11 cellular contexts compared by ENCODE assay signal in the genomic region with DNA sequence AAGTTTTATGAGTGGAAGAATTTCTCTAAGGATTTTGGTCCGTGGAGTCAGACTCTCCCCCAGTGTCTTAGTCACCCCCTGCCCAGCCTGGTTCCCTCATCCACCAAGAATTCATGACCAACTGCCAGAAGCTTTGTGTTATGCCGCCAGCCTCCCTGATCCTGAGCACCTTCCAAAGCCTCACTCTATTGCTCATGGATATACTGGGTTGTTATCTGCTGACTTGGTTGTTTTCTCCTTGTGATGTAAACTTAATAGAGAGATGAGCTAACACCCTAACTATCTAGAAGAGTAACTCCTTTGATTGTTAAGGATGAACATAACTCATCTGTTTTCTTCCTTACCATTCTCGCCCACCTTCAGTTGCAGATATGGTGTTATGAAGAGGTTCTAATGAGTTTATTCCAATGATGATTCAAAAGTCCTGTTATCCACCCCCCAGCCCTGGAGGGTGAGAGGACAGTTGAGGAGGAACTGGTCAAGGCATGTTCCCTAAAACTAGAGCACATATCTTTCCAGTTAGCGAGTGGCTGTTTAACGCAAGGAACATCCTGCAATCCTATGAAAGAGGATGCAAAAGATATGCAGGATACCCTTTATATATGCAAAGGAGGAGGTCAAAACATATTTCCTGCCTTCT. TPM values are rescaled to one million over a fixed set of nuclear protein-coding genes. Genes with fewer than 3 reads are reported as not detected.
A peak's percentile ranks its signal among the peaks of the same experiment; 100 is the strongest.
DNase-seq lines count a peak whose midpoint lies in the region; ATAC-seq, FAIRE-seq and TF ChIP-seq lines count a peak whose summit lies in the region.
"Had no signal": no experiment of that assay in that cellular context is flagged by ENCODE, and none has a peak within 500 bp of the region (broad histone marks: within the 10 kb centered on the region; RNA-seq: fewer than 3 reads in every experiment).

No MANE protein-coding gene starts in this region.

- H3K9ac ChIP-seq in BLaER1 (no peak overlapping the region), HUES48 (ENCODE audit: low read depth, low read length) (no peak overlapping the region), GM12878 (ENCODE audit: control insufficient read depth, insufficient read depth, low read length) (no peak overlapping the region)

- H4K20me1 ChIP-seq in BLaER1 (peaks cover 34% of the 10 kb centered on the region), GM12878 (ENCODE audit: control insufficient read depth, insufficient read depth) (no peaks in the 10 kb centered on the region)

- peak overlapping the region; percentile 78 for H3K4me2 ChIP-seq in BLaER1
- H3K4me2 ChIP-seq in GM12878 (ENCODE audit: control insufficient read depth, insufficient read depth) = peak overlapping the region; percentile 62

- H3K27ac Mint-ChIP-seq in naive thymus-derived CD8-positive, alpha-beta T cell = peak overlapping the region in 6 of 10 donors; percentile 16 to 97 (median 49)

- H3K4me3 Mint-ChIP-seq in naive thymus-derived CD8-positive, alpha-beta T cell = peak overlapping the region in 9 of 10 donors; percentile 36 to 96 (median 94)

- H3K27me3 ChIP-seq in BLaER1 = no peaks in the 10 kb centered on the region
- no peaks in the 10 kb centered on the region for H3K27me3 ChIP-seq in HUES48 (ENCODE audit: control insufficient read depth, insufficient read depth, low read length)
- no peaks in the 10 kb centered on the region; a peak in 1 of 4 replicates for H3K27me3 ChIP-seq in GM12878 (replicated peaks in 1 of 2; ENCODE audit: control insufficient read depth in 2 of 2, insufficient read depth in 2 of 2, low read length in 1 of 2)

- WGBS in GM12878 (ENCODE audit: insufficient coverage, insufficient replicate concordance, low lambda C conversion rate, missing lambda C conversion rate) = 73% methylated on average over 5 of the region's 5 CpGs

- intact Hi-C loops in GM12878 (cut with micrococcal nuclease; ENCODE audit: unreplicated experiment) = no loop called here
- intact Hi-C loops in posterior vena cava (cut with DNase I) = no loop called here

- TF ChIP-seq EP300 in GM12878 (IDR thresholded peaks at IDR 0.05; ENCODE audit: borderline replicate concordance in 1 of 2, control insufficient read depth in 1 of 2, low read depth in 2 of 2, low read length in 2 of 2) = no peak

- POLR2A ChIA-PET in GM12878 (lab: Charles Lee) = interaction anchor here (1.0 to 2.1 kb wide), 5 partner anchors 10 to 107 kb away, joined by 4 to 20 read pairs (median 9); partner anchors contain the start of gene ORMDL3
- POLR2A ChIA-PET in naive thymus-derived CD8-positive, alpha-beta T cell (lab: Charles Lee) = interaction anchor here (0.7 to 3.4 kb wide), 11 partner anchors 10 to 106 kb away, joined by 3 to 45 read pairs (median 9); partner anchors contain the start of genes GSDMA, LRRC3C and ORMDL3

- no peak for TF ChIP-seq CTCF in GM12878 (IDR thresholded peaks at IDR 0.05 in 2 of 3, conservative IDR thresholded peaks at IDR 0.05 in 1 of 3; ENCODE audit: control insufficient read depth in 2 of 3, extremely low read depth in 1 of 3, insufficient read depth in 1 of 3, low read depth in 3 of 3, low read length in 3 of 3)

- H3K4me1 ChIP-seq in BLaER1 = peaks cover 31% of the 10 kb centered on the region
- H3K4me1 ChIP-seq in HUES48 (ENCODE audit: control insufficient read depth, insufficient read depth, low read length) = peaks cover 10% of the 10 kb centered on the region
- H3K4me1 ChIP-seq in GM12878 (ENCODE audit: control insufficient read depth, insufficient read depth, low read length) = peaks cover 6% of the 10 kb centered on the region

- peaks cover 0 to 9% (median 0%) of the 10 kb centered on the region in 3 donors for H3K36me3 Mint-ChIP-seq in naive thymus-derived CD8-positive, alpha-beta T cell

- H3K4me1 Mint-ChIP-seq in naive thymus-derived CD8-positive, alpha-beta T cell = peaks cover 17 to 44% (median 35%) of the 10 kb centered on the region in 4 donors

- in situ Hi-C loops in GM12878 (cut with MboI) = no loop called here

- DNase-seq in GM12878 (ENCODE audit: low read depth, low spot score) (no peak), iPS-NIHi11 (ENCODE audit: low spot score) (no peak), posterior vena cava (ENCODE audit: low spot score) (no peak), NCI-H446 treated with DMSO at 0.1 percent for 48 hours (lab: John Stamatoyannopoulos, UW) (no peak)
- no peak for DNase-seq in naive thymus-derived CD8-positive, alpha-beta T cell
- DNase-seq: cerebellar nuclear complex, mucosa of descending colon had no signal

- no peak overlapping the region for H3K27ac ChIP-seq in BLaER1
- peak overlapping the region; percentile 95 for H3K27ac ChIP-seq in HUES48 (ENCODE audit: low read depth, low read length)
- H3K27ac ChIP-seq in GM12878 (ENCODE audit: control insufficient read depth, insufficient read depth) = no peak overlapping the region

- no peak for ATAC-seq in GM12878
- ATAC-seq in naive thymus-derived CD8-positive, alpha-beta T cell = no peak
- ATAC-seq in HG03460 (IDR thresholded peaks at IDR 0.05; ENCODE audit: unreplicated experiment) = no peak

- peaks cover 11% of the 10 kb centered on the region for H3K36me3 ChIP-seq in BLaER1
- peaks cover 4% of the 10 kb centered on the region for H3K36me3 ChIP-seq in HUES48 (ENCODE audit: control insufficient read depth, insufficient read depth, low read length)
- H3K36me3 ChIP-seq in GM12878 (ENCODE audit: control insufficient read depth in 2 of 2, insufficient read depth in 2 of 2, low read length in 1 of 2) = peaks cover 0 to under 1% of the 10 kb centered on the region in 2 experiments; a peak in 2 of 4 replicates

- H3K4me3 ChIP-seq in BLaER1 = no peak overlapping the region
- H3K4me3 ChIP-seq in HUES48 (ENCODE audit: low read depth, low read length) = peak overlapping the region; percentile 94
- 0 out of 2 replicates have a peak overlapping the region, but pooled peaks have one; percentile 66 for H3K4me3 ChIP-seq in GM12878
- H3K4me3 ChIP-seq: mucosa of descending colon had no signal

- H3K27me3 Mint-ChIP-seq in naive thymus-derived CD8-positive, alpha-beta T cell = no peaks in the 10 kb centered on the region

- RAD21 ChIA-PET in GM12878 (lab: Charles Lee; ENCODE audit: unreplicated experiment) = interaction anchor here (0.8 to 5.0 kb wide), 12 partner anchors 21 to 358 kb away, joined by 3 to 44 read pairs (median 8); partner anchors contain the start of gene MED24

- SMC1A ChIA-PET in GM12878 (lab: Charles Lee; ENCODE audit: uncharacterized antibody, unreplicated experiment) = interaction anchor here (0.6 to 6.0 kb wide), 10 partner anchors 11 to 358 kb away, joined by 3 to 38 read pairs (median 6); no protein-coding TSS in a partner anchor

- H3K9me3 ChIP-seq in BLaER1 (no peaks in the 10 kb centered on the region), HUES48 (ENCODE audit: control insufficient read depth, insufficient read depth, low read length) (no peaks in the 10 kb centered on the region), GM12878 (replicated peaks; ENCODE audit: control insufficient read depth, insufficient read depth, low read length) (no peaks in the 10 kb centered on the region)
- H3K9me3 ChIP-seq: mucosa of descending colon had no signal

- no peak for FAIRE-seq in GM12878 (lab: Jason Lieb, UNC)

- peaks cover 31% of the 10 kb centered on the region for H3K79me2 ChIP-seq in GM12878 (ENCODE audit: control insufficient read depth, insufficient read depth, low read length)

- TF ChIP-seq POLR2A in GM12878 (IDR thresholded peaks at IDR 0.05; ENCODE audit: low read depth, low read length) = no peak

- CTCF ChIA-PET in GM12878 (lab: Yijun Ruan, JAX) = interaction anchor here (0.6 to 9.0 kb wide), 18 partner anchors 10 to 1342 kb away, joined by 3 to 120 read pairs (median 6); partner anchors contain the start of genes GSDMA and PGAP3

- BruUV-seq in GM12878 (replicated peaks; lab: Mats Ljungman, UMichigan) = no TSS peak

- no peaks in the 10 kb centered on the region for H3K9me3 Mint-ChIP-seq in naive thymus-derived CD8-positive, alpha-beta T cell

- H2AFZ ChIP-seq in GM12878 (ENCODE audit: control insufficient read depth, low read depth, low read length) = peak overlapping the region; percentile 96

- no peak for TF ChIP-seq RAD21 in GM12878 (IDR thresholded peaks at IDR 0.05; ENCODE audit: insufficient read depth, low read depth, low read length)

RNA-seq across cellular contexts. Expression of gene PSMD3, which starts 1.5 kb away (rescaled TPM):
- 59.9 and 66.8 TPM in 2 replicates for total RNA-seq in GM12878 (2013; cell fraction: nucleolus; rRNA removed)
- total RNA-seq in GM12878 (2014; rRNA removed) (132 and 150 TPM in 2 replicates), GM12878 (2014; rRNA removed; fragmentation: Illumina TruSeq; extraction: Trizol) (65.8 and 70.3 TPM in 2 replicates), GM12878 (2021) (150 and 151 TPM in 2 replicates), posterior vena cava (10 to 100 TPM; 57.6 to 65.5 TPM)
- polyA plus RNA-seq in GM12878 (2011; ENCODE audit: low read depth) = 53.3 TPM
- polyA plus RNA-seq in GM12878 (2011; rRNA removed) (35.1 and 79.4 TPM in 2 replicates), GM12878 (2014; fragmentation: Illumina TruSeq; extraction: Trizol) (78.8 and 121 TPM in 2 replicates), GM12878 (2014; fragmentation: Nextera tagmentation; extraction: Ambion mirVana) (1 to 10 TPM; 2.2 to 2.6 TPM), GM12878 (2014; rRNA removed) (138 and 155 TPM in 2 replicates), GM12878 (2016; fragmentation: Nextera tagmentation; extraction: Ambion mirVana) (100 to 1,000 TPM; 182 to 192 TPM)
- polyA plus RNA-seq in GM12878 (2011; cell fraction: cytosol; rRNA removed) = 104 and 113 TPM in 2 replicates
- polyA plus RNA-seq in GM12878 (2011; cell fraction: nucleus; rRNA removed) = 99.4 and 118 TPM in 2 replicates
- polyA plus RNA-seq in GM12878 (2012) = 81.3 and 91.1 TPM in 2 replicates
- 83.5 and 88.8 TPM in 2 replicates for polyA minus RNA-seq in GM12878 (2011; rRNA and poly(A)+ RNA removed)
- polyA minus RNA-seq in GM12878 (2011; cell fraction: cytosol; rRNA and poly(A)+ RNA removed) = 33.7 and 39.4 TPM in 2 replicates
- 21.6 and 30.6 TPM in 2 replicates for polyA minus RNA-seq in GM12878 (2011; cell fraction: nucleus; rRNA and poly(A)+ RNA removed)
- 10 to 100 TPM; 77.1 to 87.9 TPM for total RNA-seq in naive thymus-derived CD8-positive, alpha-beta T cell
- 10 to 100 TPM; 45.4 to 55.9 (median 51.5) TPM for polyA plus RNA-seq in naive thymus-derived CD8-positive, alpha-beta T cell

RNA-seq across cellular contexts. Expression of gene GSDMA, which starts 16.3 kb away (rescaled TPM):
- not detected in 2 replicates for total RNA-seq in GM12878 (2013; cell fraction: nucleolus; rRNA removed)
- total RNA-seq in GM12878 (2014; rRNA removed) (not detected in 2 replicates), GM12878 (2014; rRNA removed; fragmentation: Illumina TruSeq; extraction: Trizol) (not detected in 2 replicates), GM12878 (2021) (not detected in 2 replicates), posterior vena cava (under 1 TPM; 0.19 to 0.57 TPM)
- not detected for polyA plus RNA-seq in GM12878 (2011; ENCODE audit: low read depth)
- polyA plus RNA-seq in GM12878 (2011; rRNA removed) (0.11 and 0.33 TPM in 2 replicates), GM12878 (2014; fragmentation: Illumina TruSeq; extraction: Trizol) (not detected in 2 replicates), GM12878 (2014; fragmentation: Nextera tagmentation; extraction: Ambion mirVana) (under 1 TPM in 1 of 2 experiments, not detected in 1; 0.04 TPM), GM12878 (2014; rRNA removed) (not detected in 2 replicates), GM12878 (2016; fragmentation: Nextera tagmentation; extraction: Ambion mirVana) (not detected)
- polyA plus RNA-seq in GM12878 (2011; cell fraction: cytosol; rRNA removed) = 0.16 and 0.22 TPM in 2 replicates
- 0.09 and 0.13 TPM in 2 replicates for polyA plus RNA-seq in GM12878 (2011; cell fraction: nucleus; rRNA removed)
- 0.07 TPM in 1 of 2 replicates, not detected in the other for polyA plus RNA-seq in GM12878 (2012)
- polyA minus RNA-seq in GM12878 (2011; rRNA and poly(A)+ RNA removed) = 0.46 TPM in 1 of 2 replicates, not detected in the other
- polyA minus RNA-seq in GM12878 (2011; cell fraction: cytosol; rRNA and poly(A)+ RNA removed) = not detected in 2 replicates
- polyA minus RNA-seq in GM12878 (2011; cell fraction: nucleus; rRNA and poly(A)+ RNA removed) = not detected in 2 replicates
- not detected for total RNA-seq in naive thymus-derived CD8-positive, alpha-beta T cell
- polyA plus RNA-seq in naive thymus-derived CD8-positive, alpha-beta T cell = under 1 TPM; 0.16 to 0.65 (median 0.50) TPM

RNA-seq across cellular contexts. Expression of gene CSF3, which starts 36.1 kb away (rescaled TPM):
- total RNA-seq in GM12878 (2013; cell fraction: nucleolus; rRNA removed) = not detected in 2 replicates
- total RNA-seq in GM12878 (2014; rRNA removed) (0.16 TPM in 1 of 2 replicates, not detected in the other), GM12878 (2014; rRNA removed; fragmentation: Illumina TruSeq; extraction: Trizol) (0.09 TPM in 1 of 2 replicates, not detected in the other), GM12878 (2021) (0.28 TPM in 1 of 2 replicates, not detected in the other), posterior vena cava (10 to 100 TPM in 1 of 2 donors, under 1 TPM in 1; 0.69 to 15.3 TPM)
- not detected for polyA plus RNA-seq in GM12878 (2011; ENCODE audit: low read depth)
- polyA plus RNA-seq in GM12878 (2011; rRNA removed) (not detected in 2 replicates), GM12878 (2014; fragmentation: Illumina TruSeq; extraction: Trizol) (0.10 TPM in 1 of 2 replicates, not detected in the other), GM12878 (2014; fragmentation: Nextera tagmentation; extraction: Ambion mirVana) (under 1 TPM in 1 of 2 experiments, not detected in 1; 0.09 TPM), GM12878 (2014; rRNA removed) (0.23 and 0.36 TPM in 2 replicates), GM12878 (2016; fragmentation: Nextera tagmentation; extraction: Ambion mirVana) (under 1 TPM in 1 of 2 experiments, not detected in 1; 0.12 TPM)
- 0.06 and 0.13 TPM in 2 replicates for polyA plus RNA-seq in GM12878 (2011; cell fraction: cytosol; rRNA removed)
- 0.24 and 0.37 TPM in 2 replicates for polyA plus RNA-seq in GM12878 (2011; cell fraction: nucleus; rRNA removed)
- 0.15 and 0.22 TPM in 2 replicates for polyA plus RNA-seq in GM12878 (2012)
- not detected in 2 replicates for polyA minus RNA-seq in GM12878 (2011; rRNA and poly(A)+ RNA removed)
- polyA minus RNA-seq in GM12878 (2011; cell fraction: cytosol; rRNA and poly(A)+ RNA removed) = not detected in 2 replicates
- not detected in 2 replicates for polyA minus RNA-seq in GM12878 (2011; cell fraction: nucleus; rRNA and poly(A)+ RNA removed)
- not detected for total RNA-seq in naive thymus-derived CD8-positive, alpha-beta T cell
- polyA plus RNA-seq in naive thymus-derived CD8-positive, alpha-beta T cell = not detected
- total RNA-seq: mucosa of descending colon, subcutaneous adipose tissue had no signal

RNA-seq across cellular contexts. Expression of gene LRRC3C, which starts 51.6 kb away (rescaled TPM):
- not detected in 2 replicates for total RNA-seq in GM12878 (2013; cell fraction: nucleolus; rRNA removed)
- not detected in 2 replicates for total RNA-seq in GM12878 (2014; rRNA removed)
- total RNA-seq in GM12878 (2014; rRNA removed; fragmentation: Illumina TruSeq; extraction: Trizol) = not detected in 2 replicates
- total RNA-seq in GM12878 (2021) = not detected in 2 replicates
- polyA plus RNA-seq in GM12878 (2011; ENCODE audit: low read depth) = not detected
- not detected in 2 replicates for polyA plus RNA-seq in GM12878 (2011; rRNA removed)
- 0.12 TPM in 1 of 2 replicates, not detected in the other for polyA plus RNA-seq in GM12878 (2011; cell fraction: cytosol; rRNA removed)
- not detected in 2 replicates for polyA plus RNA-seq in GM12878 (2011; cell fraction: nucleus; rRNA removed)
- polyA plus RNA-seq in GM12878 (2012) = not detected in 2 replicates
- polyA plus RNA-seq in GM12878 (2014; fragmentation: Illumina TruSeq; extraction: Trizol) = not detected in 2 replicates
- not detected for polyA plus RNA-seq in GM12878 (2014; fragmentation: Nextera tagmentation; extraction: Ambion mirVana)
- polyA plus RNA-seq in GM12878 (2014; rRNA removed) = 0.13 TPM in 1 of 2 replicates, not detected in the other
- not detected for polyA plus RNA-seq in GM12878 (2016; fragmentation: Nextera tagmentation; extraction: Ambion mirVana)
- polyA minus RNA-seq in GM12878 (2011; rRNA and poly(A)+ RNA removed) = not detected in 2 replicates
- polyA minus RNA-seq in GM12878 (2011; cell fraction: cytosol; rRNA and poly(A)+ RNA removed) = not detected in 2 replicates
- polyA minus RNA-seq in GM12878 (2011; cell fraction: nucleus; rRNA and poly(A)+ RNA removed) = not detected in 2 replicates
- under 1 TPM in 1 of 2 experiments, not detected in 1; 0.44 TPM for total RNA-seq in naive thymus-derived CD8-positive, alpha-beta T cell
- polyA plus RNA-seq in naive thymus-derived CD8-positive, alpha-beta T cell = not detected
- total RNA-seq in posterior vena cava = not detected
- total RNA-seq: mucosa of descending colon, subcutaneous adipose tissue had no signal

RNA-seq across cellular contexts. Expression of gene ORMDL3, which starts 51.7 kb away (rescaled TPM):
- total RNA-seq in GM12878 (2013; cell fraction: nucleolus; rRNA removed) = 129 and 143 TPM in 2 replicates
- 51.5 and 53.3 TPM in 2 replicates for total RNA-seq in GM12878 (2014; rRNA removed)
- 48.5 and 58.0 TPM in 2 replicates for total RNA-seq in GM12878 (2014; rRNA removed; fragmentation: Illumina TruSeq; extraction: Trizol)
- total RNA-seq in GM12878 (2021) = 49.4 and 56.0 TPM in 2 replicates
- polyA plus RNA-seq in GM12878 (2011; ENCODE audit: low read depth) = 59.3 TPM
- polyA plus RNA-seq in GM12878 (2011; rRNA removed) = 62.0 and 98.1 TPM in 2 replicates
- 109 and 152 TPM in 2 replicates for polyA plus RNA-seq in GM12878 (2011; cell fraction: cytosol; rRNA removed)
- polyA plus RNA-seq in GM12878 (2011; cell fraction: nucleus; rRNA removed) = 86.2 and 97.3 TPM in 2 replicates
- polyA plus RNA-seq in GM12878 (2012) = 75.2 and 80.5 TPM in 2 replicates
- 45.5 and 51.3 TPM in 2 replicates for polyA plus RNA-seq in GM12878 (2014; fragmentation: Illumina TruSeq; extraction: Trizol)
- 10 to 100 TPM in 1 of 2 experiments, 1 to 10 TPM in 1; 8.8 to 21.1 TPM for polyA plus RNA-seq in GM12878 (2014; fragmentation: Nextera tagmentation; extraction: Ambion mirVana)
- polyA plus RNA-seq in GM12878 (2014; rRNA removed) = 50.3 and 53.0 TPM in 2 replicates
- polyA plus RNA-seq in GM12878 (2016; fragmentation: Nextera tagmentation; extraction: Ambion mirVana) = 10 to 100 TPM in 1 of 2 experiments, 1 to 10 TPM in 1; 9.6 to 12.5 TPM
- polyA minus RNA-seq in GM12878 (2011; rRNA and poly(A)+ RNA removed) = 87.0 and 104 TPM in 2 replicates
- 19.1 and 31.7 TPM in 2 replicates for polyA minus RNA-seq in GM12878 (2011; cell fraction: cytosol; rRNA and poly(A)+ RNA removed)
- 29.6 and 32.8 TPM in 2 replicates for polyA minus RNA-seq in GM12878 (2011; cell fraction: nucleus; rRNA and poly(A)+ RNA removed)
- 100 to 1,000 TPM; 178 to 192 TPM for total RNA-seq in naive thymus-derived CD8-positive, alpha-beta T cell
- polyA plus RNA-seq in naive thymus-derived CD8-positive, alpha-beta T cell = 100 to 1,000 TPM; 100 to 335 (median 249) TPM
- total RNA-seq in posterior vena cava = 10 to 100 TPM; 32.1 to 43.2 TPM
